Comparison of ENCODE assay signal across 8 cellular contexts in genomic region chr16:21857656-21858055, GRCh38. TPM values are rescaled to one million over a fixed set of nuclear protein-coding genes. Genes with fewer than 3 reads are reported as not detected.
DNase-seq lines count a peak whose midpoint lies in the region; ATAC-seq and TF ChIP-seq lines count a peak whose summit lies in the region.
"Not testable (repeated sequence)": the region's sequence is repeated elsewhere in the genome, so short reads cannot be mapped to it uniquely, and the experiment has no call there.

NPIPB4 (minus strand) TSS chr16:21857756; CDS start chr16:21857378, 378 bp downstream.

- not testable (repeated sequence) for H3K4me1 Mint-ChIP-seq in CD4-positive, alpha-beta memory T cell; activated T-cell treated with anti-CD3 and anti-CD28 coated beads, Interleukin-2, amount 50 U/mL, for 72 hours (ENCODE audit: low read depth); progenitor cell of endocrine pancreas (ENCODE audit: low read depth)

- H3K36me3 ChIP-seq in CD4-positive, alpha-beta memory T cell (ENCODE audit: insufficient read depth, low read length); Peyer's patch; colonic mucosa; lung (ENCODE audit: control insufficient read depth in 2 of 2, insufficient read depth in 2 of 2, low read length in 2 of 2); transverse colon: not testable (repeated sequence)

- POLR2A ChIA-PET in CD4-positive, alpha-beta memory T cell (lab: Charles Lee; ENCODE audit: partially characterized antibody), result not testable (repeated sequence)

- H3K4me1 ChIP-seq in CD4-positive, alpha-beta memory T cell (ENCODE audit: insufficient read depth, low read length); Peyer's patch; colonic mucosa; lung (ENCODE audit: control insufficient read depth in 2 of 2, insufficient read depth in 2 of 2, low read length in 2 of 2); transverse colon: not testable (repeated sequence)

- DNase-seq in CD4-positive, alpha-beta memory T cell; Peyer's patch; activated T-cell treated with anti-CD3 and anti-CD28 coated beads, Interleukin-2, amount 50 U/mL, for 72 hours; colonic mucosa; Right ventricle myocardium superior; lung (ENCODE audit: low spot score); progenitor cell of endocrine pancreas (ENCODE audit: low spot score, unreplicated experiment); transverse colon: not testable (repeated sequence)

- in situ Hi-C loops in transverse colon (cut with MboI; ENCODE audit: low pct_ligation_motif_present in 1 of 4, low pct_unique_long_range_greater_than_20kb in 1 of 4, low sequenced_read_pairs in 3 of 4), result not testable (repeated sequence)

- intact Hi-C loops in CD4-positive, alpha-beta memory T cell (cut with micrococcal nuclease); colonic mucosa (cut with DNase I); Right ventricle myocardium superior (cut with DNase I); transverse colon (cut with DNase I; ENCODE audit: low total_unique reads): not testable (repeated sequence)

- H3K27ac Mint-ChIP-seq in CD4-positive, alpha-beta memory T cell; activated T-cell treated with anti-CD3 and anti-CD28 coated beads, Interleukin-2, amount 50 U/mL, for 72 hours; progenitor cell of endocrine pancreas: not testable (repeated sequence)

- not testable (repeated sequence) for H3K9me3 Mint-ChIP-seq in CD4-positive, alpha-beta memory T cell; activated T-cell treated with anti-CD3 and anti-CD28 coated beads, Interleukin-2, amount 50 U/mL, for 72 hours; progenitor cell of endocrine pancreas (ENCODE audit: low read depth)

- TF ChIP-seq CTCF in Peyer's patch (IDR thresholded peaks at IDR 0.05); colonic mucosa (IDR thresholded peaks at IDR 0.05); lung (IDR thresholded peaks at IDR 0.05; ENCODE audit: control extremely low read depth, extremely low read depth); progenitor cell of endocrine pancreas (IDR thresholded peaks at IDR 0.05; ENCODE audit: unreplicated experiment); transverse colon (IDR thresholded peaks at IDR 0.05): not testable (repeated sequence)

- not testable (repeated sequence) for ATAC-seq in activated T-cell treated with anti-CD3 and anti-CD28 coated beads, Interleukin-2, amount 50 U/mL, for 72 hours (replicated peaks in 1 of 2); Right ventricle myocardium superior (ENCODE audit: poor library complexity); lung (ENCODE audit: insufficient read depth, low FRiP score)

- CTCF ChIA-PET in CD4-positive, alpha-beta memory T cell (lab: Charles Lee; ENCODE audit: partially characterized antibody), result not testable (repeated sequence)

- TF ChIP-seq POLR2A in Peyer's patch (IDR thresholded peaks at IDR 0.05); transverse colon (IDR thresholded peaks at IDR 0.05): not testable (repeated sequence)

- H3K27me3 Mint-ChIP-seq in CD4-positive, alpha-beta memory T cell; activated T-cell treated with anti-CD3 and anti-CD28 coated beads, Interleukin-2, amount 50 U/mL, for 72 hours (ENCODE audit: low read depth); progenitor cell of endocrine pancreas: not testable (repeated sequence)

- not testable (repeated sequence) for H3K4me3 Mint-ChIP-seq in CD4-positive, alpha-beta memory T cell; activated T-cell treated with anti-CD3 and anti-CD28 coated beads, Interleukin-2, amount 50 U/mL, for 72 hours; progenitor cell of endocrine pancreas (ENCODE audit: low read depth)

- H3K36me3 Mint-ChIP-seq in CD4-positive, alpha-beta memory T cell; activated T-cell treated with anti-CD3 and anti-CD28 coated beads, Interleukin-2, amount 50 U/mL, for 72 hours (ENCODE audit: insufficient read depth in 2 of 2); progenitor cell of endocrine pancreas (ENCODE audit: insufficient read depth): not testable (repeated sequence)

- not testable (repeated sequence) for H3K4me3 ChIP-seq in CD4-positive, alpha-beta memory T cell (ENCODE audit: low read length in 2 of 2); Peyer's patch; colonic mucosa; lung; transverse colon

- H3K27me3 ChIP-seq in CD4-positive, alpha-beta memory T cell (ENCODE audit: insufficient read depth, low read length); Peyer's patch; colonic mucosa; lung (ENCODE audit: control insufficient read depth, insufficient read depth); transverse colon: not testable (repeated sequence)

- no CpG with 5 or more reads among the region's 5 CpGs for WGBS in lung, 2 donors
- no CpG with 5 or more reads among the region's 5 CpGs for WGBS in transverse colon (ENCODE audit: low coverage in 1 of 2), 2 donors

- H3K27ac ChIP-seq in CD4-positive, alpha-beta memory T cell (ENCODE audit: low read depth, low read length); Peyer's patch; colonic mucosa; lung (ENCODE audit: low read depth in 1 of 2, low read length in 1 of 2); transverse colon: not testable (repeated sequence)

- not testable (repeated sequence) for TF ChIP-seq EP300 in transverse colon (IDR thresholded peaks at IDR 0.05; ENCODE audit: low read depth)

- not testable (repeated sequence) for H3K9ac ChIP-seq in colonic mucosa (ENCODE audit: low read depth in 2 of 2, low read length in 2 of 2)

- H3K9me3 ChIP-seq in CD4-positive, alpha-beta memory T cell (ENCODE audit: control insufficient read depth in 1 of 2, low read length in 2 of 2); Peyer's patch; colonic mucosa; lung (ENCODE audit: control insufficient read depth in 2 of 2, insufficient read depth in 1 of 2, low read length in 1 of 2); transverse colon: not testable (repeated sequence)

RNA-seq across cellular contexts. Expression of gene NPIPB4, which starts in this region (rescaled TPM):
- 100 to 1,000 TPM; 216 to 271 TPM for total RNA-seq in CD4-positive, alpha-beta memory T cell
- 10 to 100 TPM in 1 of 2 donors, 1 to 10 TPM in 1; 1.8 to 17.0 TPM for polyA plus RNA-seq in CD4-positive, alpha-beta memory T cell
- total RNA-seq in Peyer's patch, result 100 to 1,000 TPM; 120 to 342 (median 219) TPM
- 100 to 1,000 TPM; 197 to 211 TPM for total RNA-seq in activated T-cell treated with anti-CD3 and anti-CD28 coated beads, Interleukin-2, amount 50 U/mL, for 72 hours
- total RNA-seq in colonic mucosa, result 100 to 1,000 TPM in 1 of 2 donors, 10 to 100 TPM in 1; 45.7 to 109 TPM
- total RNA-seq in Right ventricle myocardium superior, result 32.6 TPM
- 100 to 1,000 TPM; 101 to 168 TPM for total RNA-seq in lung
- polyA plus RNA-seq in lung, result 10 to 100 TPM; 19.4 to 19.9 TPM
- 149 and 177 TPM in 2 replicates for total RNA-seq in progenitor cell of endocrine pancreas
- 100 to 1,000 TPM in 2 of 4 donors, 10 to 100 TPM in 2; 92.0 to 226 (median 133) TPM for total RNA-seq in transverse colon
